9 cellular contexts compared by ENCODE assay signal in the genomic region with DNA sequence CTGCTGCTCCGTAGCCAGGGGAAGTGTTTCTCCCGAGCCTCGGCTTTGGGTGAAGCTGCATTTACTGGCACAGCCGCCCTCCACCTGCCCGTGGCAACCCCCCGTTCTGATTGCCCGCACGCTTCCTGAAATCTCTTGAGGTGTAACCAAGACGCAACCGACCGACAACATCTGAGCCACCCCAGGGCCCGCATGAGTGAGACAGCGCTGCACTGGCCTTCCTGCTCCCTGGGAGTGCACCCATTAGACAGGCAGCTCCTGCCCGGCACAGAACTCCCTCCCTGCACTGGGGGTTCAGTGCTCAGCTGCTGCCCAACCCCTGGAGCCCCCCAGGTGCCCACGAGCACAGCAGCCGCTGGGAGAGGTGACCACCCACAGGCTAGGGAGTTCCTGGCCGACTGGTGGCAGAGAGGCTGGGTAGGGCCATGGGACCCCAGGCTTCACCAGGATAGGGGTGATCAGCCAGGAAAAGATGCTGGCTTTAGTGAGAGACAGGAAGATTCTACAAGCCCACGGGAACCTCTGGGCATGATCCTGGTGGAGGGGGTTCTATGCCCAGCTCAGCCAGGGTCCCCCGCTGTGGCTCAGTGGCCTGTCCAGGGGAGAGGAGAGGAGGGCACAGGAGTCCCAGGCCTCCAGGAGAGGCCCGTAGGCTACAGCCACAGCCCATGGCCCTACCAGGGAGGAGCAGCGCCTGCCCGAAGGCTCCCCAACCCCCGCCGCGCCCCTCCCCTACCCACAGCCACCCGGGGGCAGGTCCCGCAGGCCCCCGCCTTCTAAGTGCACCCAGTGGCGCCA. TPM values are rescaled to one million over a fixed set of nuclear protein-coding genes. Genes with fewer than 3 reads are reported as not detected.
DNase-seq lines count a peak whose midpoint lies in the region; ATAC-seq and TF ChIP-seq lines count a peak whose summit lies in the region.
"Had no signal": no experiment of that assay in that cellular context is flagged by ENCODE, and none has a peak within 500 bp of the region (broad histone marks: within the 10 kb centered on the region; RNA-seq: fewer than 3 reads in every experiment).

No MANE protein-coding gene starts in this region.

- peak overlapping the region; percentile 2 for H3K27ac Mint-ChIP-seq in activated CD8-positive, alpha-beta T cell treated with anti-CD3 and anti-CD28 coated beads for 36 hours
- H3K27ac Mint-ChIP-seq: activated naive CD4-positive, alpha-beta T cell treated with anti-CD3 and anti-CD28 coated beads, Interleukin-2, amount 50 U/mL, for 72 hours had no signal

- CTCF ChIA-PET in activated CD8-positive, alpha-beta T cell treated with anti-CD3 and anti-CD28 coated beads for 36 hours (lab: Charles Lee) = interaction anchor here (1.1 to 2.7 kb wide), 6 partner anchors 11 to 86 kb away, joined by 3 to 19 read pairs (median 4); a partner anchor contains a TSS

- POLR2A ChIA-PET in activated CD8-positive, alpha-beta T cell treated with anti-CD3 and anti-CD28 coated beads for 36 hours (lab: Charles Lee) = interaction anchor here (0.6 to 1.2 kb wide), 2 partner anchors 21 to 30 kb away, joined by 3 to 8 read pairs; no protein-coding TSS in a partner anchor

- H3K9me3 Mint-ChIP-seq in activated CD8-positive, alpha-beta T cell treated with anti-CD3 and anti-CD28 coated beads for 36 hours = no peaks in the 10 kb centered on the region
- H3K9me3 Mint-ChIP-seq: activated naive CD4-positive, alpha-beta T cell treated with anti-CD3 and anti-CD28 coated beads, Interleukin-2, amount 50 U/mL, for 72 hours had no signal

- DNase-seq in GM19238 (ENCODE audit: insufficient read length, low spot score) = peak; percentile 57
- peak; percentile 56 for DNase-seq in activated CD8-positive, alpha-beta T cell treated with anti-CD3 and anti-CD28 coated beads for 36 hours
- peak; percentile 90 for DNase-seq in left ventricle myocardium superior
- DNase-seq in spleen = no peak
- DNase-seq in SKM-1 (lab: John Stamatoyannopoulos, UW; ENCODE audit: unreplicated experiment) = no peak
- DNase-seq in NCI-H446 (lab: John Stamatoyannopoulos, UW) = no peak
- DNase-seq in effector CD4-positive, alpha-beta T cell = no peak
- no peak for DNase-seq in AG08395 (ENCODE audit: low spot score)

- intact Hi-C loops in activated CD8-positive, alpha-beta T cell treated with anti-CD3 and anti-CD28 coated beads for 36 hours (cut with micrococcal nuclease) = no loop called here
- intact Hi-C loops in left ventricle myocardium superior (cut with micrococcal nuclease) = no loop called here
- intact Hi-C loops in spleen (cut with DNase I; ENCODE audit: low total_unique reads) = no loop called here

- H3K4me1 ChIP-seq in spleen = peaks cover 48 to 100% (median 87%) of the 10 kb centered on the region in 6 donors

- H3K4me3 ChIP-seq in spleen = peak overlapping the region in 7 of 8 donors; percentile 17 to 57 (median 23)

- H3K27me3 ChIP-seq in spleen (replicated peaks in 1 of 7) = peaks cover 0 to 76% (median 7%) of the 10 kb centered on the region in 7 donors

- WGBS in spleen, 5 donors = 6 to 15% (median 10%) methylated on average over 17 to 29 of the region's 29 CpGs

- H3K27me3 Mint-ChIP-seq in activated CD8-positive, alpha-beta T cell treated with anti-CD3 and anti-CD28 coated beads for 36 hours = peaks cover 7% of the 10 kb centered on the region

- no peaks in the 10 kb centered on the region for H3K36me3 Mint-ChIP-seq in activated CD8-positive, alpha-beta T cell treated with anti-CD3 and anti-CD28 coated beads for 36 hours (ENCODE audit: low read depth)
- H3K36me3 Mint-ChIP-seq: activated naive CD4-positive, alpha-beta T cell treated with anti-CD3 and anti-CD28 coated beads, Interleukin-2, amount 50 U/mL, for 72 hours had no signal

- H3K9me3 ChIP-seq in spleen = no peaks in the 10 kb centered on the region

- peak overlapping the region; percentile 74 for H3K4me3 Mint-ChIP-seq in activated CD8-positive, alpha-beta T cell treated with anti-CD3 and anti-CD28 coated beads for 36 hours

- no peak for TF ChIP-seq CTCF in activated CD8-positive, alpha-beta T cell treated with anti-CD3 and anti-CD28 coated beads for 36 hours (IDR thresholded peaks at IDR 0.05)
- no peak for TF ChIP-seq CTCF in spleen (IDR thresholded peaks at IDR 0.05 in 8 of 11, conservative IDR thresholded peaks at IDR 0.05 in 3 of 11)

- no peak for TF ChIP-seq POLR2A in spleen (IDR thresholded peaks at IDR 0.05)

- H3K27ac ChIP-seq in spleen = peak overlapping the region; percentile 30 to 96 (median 76)

- H3K4me1 Mint-ChIP-seq in activated CD8-positive, alpha-beta T cell treated with anti-CD3 and anti-CD28 coated beads for 36 hours (ENCODE audit: low read depth) = peaks cover 10% of the 10 kb centered on the region

- ATAC-seq in activated CD8-positive, alpha-beta T cell treated with anti-CD3 and anti-CD28 coated beads for 36 hours = peak; percentile 54
- ATAC-seq in left ventricle myocardium superior = no peak

- peaks cover 0 to 43% (median 26%) of the 10 kb centered on the region in 6 donors for H3K36me3 ChIP-seq in spleen

RNA-seq across cellular contexts. Expression of a gene that starts 14.6 kb away (rescaled TPM):
- 10 to 100 TPM; 22.1 to 26.4 TPM for total RNA-seq in activated CD8-positive, alpha-beta T cell treated with anti-CD3 and anti-CD28 coated beads for 36 hours
- total RNA-seq in left ventricle myocardium superior (81.7 TPM), spleen (100 to 1,000 TPM; 175 to 382 (median 278) TPM)
- 100 to 1,000 TPM in 1 of 3 donors, 10 to 100 TPM in 2; 41.9 to 113 (median 68.3) TPM for polyA plus RNA-seq in spleen

RNA-seq across cellular contexts. Expression of a gene that starts 22.7 kb away (rescaled TPM):
- 1 to 10 TPM; 5.9 to 6.2 TPM for total RNA-seq in activated CD8-positive, alpha-beta T cell treated with anti-CD3 and anti-CD28 coated beads for 36 hours
- 9.1 TPM for total RNA-seq in left ventricle myocardium superior
- total RNA-seq in spleen = 10 to 100 TPM in 3 of 7 donors, 1 to 10 TPM in 4; 5.2 to 20.7 (median 9.3) TPM
- 10 to 100 TPM; 10.7 to 25.3 (median 21.0) TPM for polyA plus RNA-seq in spleen

RNA-seq across cellular contexts. Expression of a gene that starts 31.4 kb away (rescaled TPM):
- 1 to 10 TPM; 7.9 to 9.2 TPM for total RNA-seq in activated CD8-positive, alpha-beta T cell treated with anti-CD3 and anti-CD28 coated beads for 36 hours
- total RNA-seq in left ventricle myocardium superior = 15.8 TPM
- 10 to 100 TPM in 2 of 7 donors, 1 to 10 TPM in 5; 3.9 to 11.6 (median 6.4) TPM for total RNA-seq in spleen
- polyA plus RNA-seq in spleen = 10 to 100 TPM in 1 of 3 donors, 1 to 10 TPM in 2; 6.9 to 11.0 (median 9.0) TPM

RNA-seq across cellular contexts. Expression of a gene that starts 34.0 kb away (rescaled TPM):
- total RNA-seq in activated CD8-positive, alpha-beta T cell treated with anti-CD3 and anti-CD28 coated beads for 36 hours = 1 to 10 TPM; 4.6 to 5.3 TPM
- total RNA-seq in left ventricle myocardium superior (1.4 TPM), spleen (1 to 10 TPM; 4.5 to 8.9 (median 6.0) TPM)
- 10 to 100 TPM in 1 of 3 donors, 1 to 10 TPM in 2; 6.4 to 10.4 (median 9.9) TPM for polyA plus RNA-seq in spleen

RNA-seq across cellular contexts. Expression of a gene that starts 41.8 kb away (rescaled TPM):
- total RNA-seq in activated CD8-positive, alpha-beta T cell treated with anti-CD3 and anti-CD28 coated beads for 36 hours = 10 to 100 TPM; 43.0 to 44.3 TPM
- total RNA-seq in left ventricle myocardium superior (12.7 TPM), spleen (100 to 1,000 TPM in 1 of 7 donors, 10 to 100 TPM in 6; 63.6 to 108 (median 70.2) TPM)
- 10 to 100 TPM; 25.0 to 69.9 (median 44.7) TPM for polyA plus RNA-seq in spleen

Comparison
In these comparisons a context has a peak if more than half of its experiments do, and no peak if none do; other contexts are left out.
1. DNase-seq: peak in GM19238 (single experiment), activated CD8-positive, alpha-beta T cell treated with anti-CD3 and anti-CD28 coated beads for 36 hours (single experiment) and left ventricle myocardium superior (single experiment); none in spleen (single experiment), SKM-1 (single experiment), NCI-H446 (0 of 2), effector CD4-positive, alpha-beta T cell (single experiment) and AG08395 (single experiment).